9 cellular contexts compared by ENCODE assay signal in genomic region chr17:38333635-38334295, GRCh38. TPM values are rescaled to one million over a fixed set of nuclear protein-coding genes. Genes with fewer than 3 reads are reported as not detected.
DNase-seq lines count a peak whose midpoint lies in the region; ATAC-seq and TF ChIP-seq lines count a peak whose summit lies in the region.
"Had no signal": no experiment of that assay in that cellular context is flagged by ENCODE, and none has a peak within 500 bp of the region (broad histone marks: within the 10 kb centered on the region; RNA-seq: fewer than 3 reads in every experiment).

No MANE protein-coding gene starts in this region.

- peaks cover 0 to 29% (median 0%) of the 10 kb centered on the region in 9 donors for H3K27me3 ChIP-seq in heart left ventricle
- H3K27me3 ChIP-seq in right atrium auricular region: no peaks in the 10 kb centered on the region
- H3K27me3 ChIP-seq in liver (ENCODE audit: control insufficient read depth in 4 of 4, insufficient read depth in 4 of 4, low read length in 3 of 4): peaks cover 0 to 2% (median 0%) of the 10 kb centered on the region in 4 donors

- no peaks in the 10 kb centered on the region for H3K9me3 Mint-ChIP-seq in activated naive CD8-positive, alpha-beta T cell treated with anti-CD3 and anti-CD28 coated beads, Interleukin-2, amount 10 ng/mL, durations not matched to agents 7 days and 5 days

- intact Hi-C loops in heart left ventricle (cut with DNase I): no loop called here

- H3K36me3 ChIP-seq in heart left ventricle (no peaks in the 10 kb centered on the region), right atrium auricular region (no peaks in the 10 kb centered on the region), liver (ENCODE audit: control insufficient read depth in 4 of 4, insufficient read depth in 3 of 4, low read depth in 1 of 4, low read length in 3 of 4) (no peaks in the 10 kb centered on the region)

- H3K27me3 Mint-ChIP-seq in activated naive CD8-positive, alpha-beta T cell treated with anti-CD3 and anti-CD28 coated beads, Interleukin-2, amount 10 ng/mL, durations not matched to agents 7 days and 5 days: peaks cover 3% of the 10 kb centered on the region

- no peak overlapping the region for H3K27ac Mint-ChIP-seq in activated naive CD8-positive, alpha-beta T cell treated with anti-CD3 and anti-CD28 coated beads, Interleukin-2, amount 10 ng/mL, durations not matched to agents 7 days and 5 days

- TF ChIP-seq RAD21 in liver (IDR thresholded peaks at IDR 0.05): peak in 1 of 2 donors; percentile 43

- H3K4me3 Mint-ChIP-seq in activated naive CD8-positive, alpha-beta T cell treated with anti-CD3 and anti-CD28 coated beads, Interleukin-2, amount 10 ng/mL, durations not matched to agents 7 days and 5 days: no peak overlapping the region

- TF ChIP-seq CTCF in heart left ventricle (IDR thresholded peaks at IDR 0.05) (peak; percentile 9 to 50 (median 31)), right atrium auricular region (IDR thresholded peaks at IDR 0.05) (peak in 1 of 2 donors; percentile 44), liver (IDR thresholded peaks at IDR 0.05; ENCODE audit: low read depth, low read length, missing input control) (peak; percentile 34), omental fat pad (IDR thresholded peaks at IDR 0.05) (no peak)

- H3K4me3 ChIP-seq in heart left ventricle (no peak overlapping the region), right atrium auricular region (no peak overlapping the region), liver (ENCODE audit: low read depth in 1 of 3, low read length in 3 of 3) (no peak overlapping the region)

- POLR2A ChIA-PET in activated naive CD8-positive, alpha-beta T cell treated with anti-CD3 and anti-CD28 coated beads, Interleukin-2, amount 10 ng/mL, durations not matched to agents 7 days and 5 days (lab: Charles Lee): no interaction called here

- H3K27ac ChIP-seq in heart left ventricle (no peak overlapping the region), right atrium auricular region (no peak overlapping the region), liver (ENCODE audit: low read depth in 1 of 2, low read length in 2 of 2) (no peak overlapping the region)

- H3K9ac ChIP-seq in liver (ENCODE audit: low read depth in 1 of 2, low read length in 2 of 2): no peak overlapping the region

- H3K36me3 Mint-ChIP-seq in activated naive CD8-positive, alpha-beta T cell treated with anti-CD3 and anti-CD28 coated beads, Interleukin-2, amount 10 ng/mL, durations not matched to agents 7 days and 5 days: no peaks in the 10 kb centered on the region

- 39 to 49% (median 46%) methylated on average over 10 to 12 of the region's 12 CpGs for WGBS in heart left ventricle, 4 donors
- WGBS in liver: 46% methylated on average over 12 of the region's 12 CpGs

- ATAC-seq in heart left ventricle (peak in 1 of 4 donors; percentile 41), omental fat pad (ENCODE audit: low FRiP score) (no peak), GM21515 (IDR thresholded peaks at IDR 0.05; ENCODE audit: unreplicated experiment) (no peak), HG03045 (IDR thresholded peaks at IDR 0.05; ENCODE audit: unreplicated experiment) (no peak)
- peak; percentile 67 for ATAC-seq in activated naive CD8-positive, alpha-beta T cell treated with anti-CD3 and anti-CD28 coated beads, Interleukin-2, amount 10 ng/mL, durations not matched to agents 7 days and 5 days (ENCODE audit: low read depth)

- H3K4me1 Mint-ChIP-seq in activated naive CD8-positive, alpha-beta T cell treated with anti-CD3 and anti-CD28 coated beads, Interleukin-2, amount 10 ng/mL, durations not matched to agents 7 days and 5 days: no peaks in the 10 kb centered on the region

- no peak for TF ChIP-seq POLR2A in heart left ventricle (IDR thresholded peaks at IDR 0.05)

- DNase-seq in heart left ventricle: no peak
- DNase-seq in right atrium auricular region (ENCODE audit: low spot score): no peak
- DNase-seq in NCI-H774 (lab: John Stamatoyannopoulos, UW): peak; percentile 37
- peak; percentile 78 for DNase-seq in activated naive CD8-positive, alpha-beta T cell treated with anti-CD3 and anti-CD28 coated beads, Interleukin-2, amount 10 ng/mL, durations not matched to agents 7 days and 5 days
- DNase-seq in omental fat pad (ENCODE audit: low spot score): no peak

- H3K4me1 ChIP-seq in heart left ventricle (no peaks in the 10 kb centered on the region), right atrium auricular region (no peaks in the 10 kb centered on the region), liver (ENCODE audit: control insufficient read depth in 4 of 4, insufficient read depth in 4 of 4, low read length in 3 of 4) (no peaks in the 10 kb centered on the region)

- H3K9me3 ChIP-seq in heart left ventricle (no peaks in the 10 kb centered on the region), right atrium auricular region (no peaks in the 10 kb centered on the region), liver (ENCODE audit: control insufficient read depth in 4 of 4, low read length in 3 of 4) (no peaks in the 10 kb centered on the region)

TF ChIP-seq in liver, 16 proteins besides CTCF, POLR2A, EP300 and RAD21 (continues in another document):
- TF ChIP-seq MAX (IDR thresholded peaks at IDR 0.05) (no peak), HNF4A (conservative IDR thresholded peaks at IDR 0.05) (no peak), HNF4G (IDR thresholded peaks at IDR 0.05) (no peak), TAF1 (conservative IDR thresholded peaks at IDR 0.05) (no peak), JUND (IDR thresholded peaks at IDR 0.05) (no peak), GABPA (IDR thresholded peaks at IDR 0.05 in 1 of 2, conservative IDR thresholded peaks at IDR 0.05 in 1 of 2) (no peak), RXRA (IDR thresholded peaks at IDR 0.05) (no peak), EGR1 (IDR thresholded peaks at IDR 0.05; ENCODE audit: low read depth in 2 of 2) (no peak), YY1 (IDR thresholded peaks at IDR 0.05) (no peak), REST (IDR thresholded peaks at IDR 0.05) (no peak), FOXA2 (IDR thresholded peaks at IDR 0.05) (no peak)

RNA-seq across cellular contexts. Expression of gene GPR179, which starts 10.0 kb away (rescaled TPM):
- total RNA-seq in heart left ventricle (under 1 TPM in 4 of 9 donors, not detected in 5; 0.04 to 0.25 (median 0.08) TPM), right atrium auricular region (not detected), liver (under 1 TPM; under 0.01 to 0.05 TPM), omental fat pad (not detected)
- polyA plus RNA-seq in heart left ventricle (under 1 TPM; 0.03 to 0.08 TPM), liver (under 1 TPM in 1 of 2 donors, not detected in 1; 0.01 TPM)
- under 1 TPM; 0.06 TPM for total RNA-seq in activated naive CD8-positive, alpha-beta T cell treated with anti-CD3 and anti-CD28 coated beads, Interleukin-2, amount 10 ng/mL, durations not matched to agents 7 days and 5 days
- total RNA-seq: aorta had no signal

RNA-seq across cellular contexts. Expression of gene SOCS7, which starts 17.9 kb away (rescaled TPM):
- total RNA-seq in heart left ventricle (10 to 100 TPM; 11.4 to 19.2 (median 15.0) TPM), right atrium auricular region (10 to 100 TPM; 12.2 to 14.8 TPM), liver (10 to 100 TPM in 1 of 2 donors, 1 to 10 TPM in 1; 3.6 to 11.0 TPM), omental fat pad (10 to 100 TPM; 10.2 to 17.7 (median 12.9) TPM)
- polyA plus RNA-seq in heart left ventricle (10 to 100 TPM in 1 of 2 donors, 1 to 10 TPM in 1; 5.1 to 10.2 TPM), liver (1 to 10 TPM in 1 of 2 donors, under 1 TPM in 1; 0.74 to 2.2 TPM)
- total RNA-seq in activated naive CD8-positive, alpha-beta T cell treated with anti-CD3 and anti-CD28 coated beads, Interleukin-2, amount 10 ng/mL, durations not matched to agents 7 days and 5 days: 10 to 100 TPM; 16.4 to 19.0 TPM

RNA-seq across cellular contexts. Expression of gene MRPL45, which starts 36.8 kb away (rescaled TPM):
- total RNA-seq in heart left ventricle (10 to 100 TPM; 26.0 to 46.3 (median 35.1) TPM), right atrium auricular region (10 to 100 TPM; 23.0 to 26.9 TPM), liver (10 to 100 TPM; 16.9 to 19.5 TPM), omental fat pad (10 to 100 TPM; 19.1 to 38.4 (median 31.6) TPM)
- polyA plus RNA-seq in heart left ventricle (10 to 100 TPM; 27.1 to 36.8 TPM), liver (10 to 100 TPM; 18.5 to 22.2 TPM)
- total RNA-seq in activated naive CD8-positive, alpha-beta T cell treated with anti-CD3 and anti-CD28 coated beads, Interleukin-2, amount 10 ng/mL, durations not matched to agents 7 days and 5 days: 10 to 100 TPM; 21.4 to 22.3 TPM

Comparison
In these comparisons a context has a peak if more than half of its experiments do, and no peak if none do; other contexts are left out.
1. DNase-seq: peak in NCI-H774 (single experiment) and activated naive CD8-positive, alpha-beta T cell treated with anti-CD3 and anti-CD28 coated beads, Interleukin-2, amount 10 ng/mL, durations not matched to agents 7 days and 5 days (single experiment); none in heart left ventricle (0 of 5), right atrium auricular region (single experiment) and omental fat pad (single experiment).
2. CTCF ChIP-seq: peak in heart left ventricle (12 of 12) and liver (single experiment); none in omental fat pad (0 of 3).